ENCODE assay signal across 10 cellular contexts in the genomic region with DNA sequence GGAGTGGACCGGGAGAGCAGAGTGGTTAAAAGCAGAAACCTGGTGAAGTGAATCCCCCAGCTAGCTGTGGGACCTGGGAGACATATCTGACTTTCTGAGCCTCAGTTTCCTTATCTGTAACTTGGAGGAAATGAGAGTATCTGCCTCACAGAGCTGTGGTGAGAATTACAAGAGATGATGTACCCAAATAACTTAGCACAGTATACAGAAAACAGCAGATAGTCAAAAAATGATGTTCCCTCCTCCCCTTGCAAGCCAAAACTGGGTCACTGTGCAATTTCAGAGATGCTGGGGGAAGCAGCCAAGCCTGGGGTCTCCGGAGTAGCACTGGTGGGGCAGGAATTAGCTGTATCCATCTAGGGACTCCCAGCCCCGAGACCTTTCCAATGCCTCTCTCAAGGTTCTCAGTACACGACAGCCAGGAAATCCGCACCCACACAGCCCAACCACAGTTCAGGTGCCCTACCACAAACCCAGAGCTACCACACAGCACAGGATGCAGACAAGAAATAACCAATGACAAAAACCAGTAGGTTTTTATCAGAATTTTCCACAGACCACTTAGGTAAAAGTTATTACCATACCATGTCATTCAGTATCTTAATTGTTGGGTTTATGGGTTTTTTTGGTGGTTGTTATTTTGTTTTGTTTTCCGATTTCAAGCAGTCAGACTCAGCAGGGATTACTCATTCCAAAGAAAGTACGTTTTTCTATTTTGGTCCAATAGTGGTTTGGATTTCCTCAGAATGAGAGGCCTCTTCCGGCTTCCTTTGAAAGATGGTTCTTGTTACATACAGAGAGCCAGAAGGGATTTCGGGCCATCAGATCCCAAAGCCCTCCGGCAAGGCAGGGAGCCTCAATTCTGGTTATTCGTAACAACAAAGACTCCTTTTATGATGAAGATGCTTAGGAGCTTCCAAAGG.
A peak's percentile ranks its signal among the peaks of the same experiment; 100 is the strongest.
DNase-seq lines count a peak whose midpoint lies in the region; ATAC-seq lines count a peak whose summit lies in the region.
"Had no signal": no experiment of that assay in that cellular context is flagged by ENCODE, and none has a peak within 500 bp of the region (broad histone marks: within the 10 kb centered on the region; RNA-seq: fewer than 3 reads in every experiment).

No MANE protein-coding gene starts in this region.

- peaks cover 9% of the 10 kb centered on the region for H3K9me3 Mint-ChIP-seq in central memory CD8-positive, alpha-beta T cell

- H3K27ac Mint-ChIP-seq in central memory CD8-positive, alpha-beta T cell (ENCODE audit: low read depth) = peak overlapping the region; percentile 75
- H3K27ac Mint-ChIP-seq: brain, GM23338 had no signal

- peak overlapping the region; percentile 58 for H3K4me3 Mint-ChIP-seq in central memory CD8-positive, alpha-beta T cell
- H3K4me3 Mint-ChIP-seq: brain, GM23338 had no signal

- ATAC-seq in HG02678 (IDR thresholded peaks at IDR 0.05; ENCODE audit: unreplicated experiment) (peak; percentile 55), GM18873 (IDR thresholded peaks at IDR 0.05; ENCODE audit: low FRiP score, unreplicated experiment) (no peak)
- peak; percentile 82 to 84 for ATAC-seq in activated CD4-positive, CD25-positive, alpha-beta regulatory T cell treated with anti-CD3 and anti-CD28 coated beads, Interleukin-2, amount 50 U/mL, for 24 hours
- ATAC-seq in central memory CD8-positive, alpha-beta T cell (replicated peaks; ENCODE audit: extremely low read depth, poor library complexity, severe bottlenecking) = peak; percentile 86
- ATAC-seq: GM23338 had no signal

- peaks cover 10% of the 10 kb centered on the region for H3K36me3 Mint-ChIP-seq in central memory CD8-positive, alpha-beta T cell (ENCODE audit: insufficient read depth)
- H3K36me3 Mint-ChIP-seq: brain had no signal

- H3K4me1 Mint-ChIP-seq in central memory CD8-positive, alpha-beta T cell = peaks cover 67% of the 10 kb centered on the region

- peaks cover 11% of the 10 kb centered on the region for H3K27me3 Mint-ChIP-seq in central memory CD8-positive, alpha-beta T cell

- DNase-seq in central memory CD8-positive, alpha-beta T cell (ENCODE audit: low spot score in 2 of 2) = peak; percentile 35 to 45
- peak; percentile 85 for DNase-seq in stimulated activated CD8-positive, alpha-beta memory T cell treated with anti-CD3 and anti-CD28 coated beads, Interleukin-4, amount 100 ng/mL, for 48 hours
- DNase-seq in NCI-H446 (lab: John Stamatoyannopoulos, UW) = no peak
- DNase-seq in NCI-H345 treated with DMSO at 0.1 percent for 48 hours (lab: John Stamatoyannopoulos, UW; ENCODE audit: unreplicated experiment) = no peak
- no peak for DNase-seq in HK-2 (ENCODE audit: unreplicated experiment)

Comparison
In these comparisons a context has a peak if more than half of its experiments do, and no peak if none do; other contexts are left out.
1. DNase-seq: peak in central memory CD8-positive, alpha-beta T cell (2 of 2) and stimulated activated CD8-positive, alpha-beta memory T cell treated with anti-CD3 and anti-CD28 coated beads, Interleukin-4, amount 100 ng/mL, for 48 hours (single experiment); none in NCI-H446 (0 of 2), NCI-H345 treated with DMSO at 0.1 percent for 48 hours (single experiment) and HK-2 (single experiment).